In the genomic region with DNA sequence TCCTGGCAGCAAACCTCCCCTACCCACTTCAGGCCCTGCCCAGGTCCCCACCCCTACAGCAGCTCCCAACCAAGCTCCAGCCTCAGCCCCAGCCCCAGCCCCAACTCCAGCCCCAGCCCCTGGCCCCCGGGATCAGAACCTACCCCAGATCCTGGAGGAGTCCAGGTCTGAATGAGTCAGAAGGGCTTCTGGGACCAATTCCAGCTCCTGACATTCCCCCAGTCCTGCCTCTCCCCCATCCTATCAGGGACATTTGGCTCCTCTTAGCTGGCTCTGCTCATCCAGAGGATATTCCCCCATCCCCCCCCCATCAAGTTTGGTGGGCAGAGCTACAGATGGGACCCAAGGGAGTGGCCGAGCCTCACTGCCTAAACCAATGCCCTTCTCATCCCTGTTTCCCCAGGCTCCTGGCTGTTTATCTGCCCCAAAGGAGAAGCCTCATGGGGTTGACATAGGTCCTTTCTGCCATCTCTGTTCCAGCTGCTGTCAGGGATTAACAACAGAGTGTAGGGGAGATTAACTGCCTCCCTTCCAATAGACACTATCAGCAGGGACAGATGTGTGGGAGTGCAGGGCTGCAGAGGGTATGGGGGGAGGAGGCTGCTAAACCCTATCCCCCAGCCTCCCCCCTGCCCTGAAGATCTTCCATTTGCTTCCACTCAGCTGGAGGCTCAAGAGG, we compare ENCODE assay signal across 13 cellular contexts. TPM values are rescaled to one million over a fixed set of nuclear protein-coding genes. Genes with fewer than 3 reads are reported as not detected.
DNase-seq lines count a peak whose midpoint lies in the region; ATAC-seq and TF ChIP-seq lines count a peak whose summit lies in the region.
"Had no signal": no experiment of that assay in that cellular context is flagged by ENCODE, and none has a peak within 500 bp of the region (broad histone marks: within the 10 kb centered on the region; RNA-seq: fewer than 3 reads in every experiment).

No MANE protein-coding gene starts in this region.

- H3K36me3 Mint-ChIP-seq in HFFc6 (ENCODE audit: low read depth): peaks cover 12% of the 10 kb centered on the region; the same call in 1 of the 2 replicates
- peaks cover 47 to 64% of the 10 kb centered on the region in 2 donors for H3K36me3 Mint-ChIP-seq in CD14-positive monocyte

- H3K9me3 Mint-ChIP-seq in HFFc6 (no peaks in the 10 kb centered on the region), CD14-positive monocyte (no peaks in the 10 kb centered on the region)
- H3K9me3 Mint-ChIP-seq: IgD-negative memory B cell, neural crest cell had no signal

- intact Hi-C loops in CD14-positive monocyte (cut with micrococcal nuclease): no loop called here

- in situ Hi-C loops in ACHN (cut with HindIII; ENCODE audit: low pct_ligation_motif_present, low pct_unique_long_range_greater_than_20kb, low sequenced_read_pairs) (no loop called here), astrocyte of the spinal cord (cut with HindIII; ENCODE audit: low sequenced_read_pairs) (no loop called here)

- DNase-seq in ACHN: peak; percentile 44
- peak; percentile 70 for DNase-seq in HFFc6
- peak; percentile 63 for DNase-seq in astrocyte of the spinal cord (ENCODE audit: low read depth, low spot score)
- DNase-seq in iris pigment epithelial cell (ENCODE audit: low read depth): peak; percentile 58
- DNase-seq in CD14-positive monocyte (ENCODE audit: low spot score): no peak
- DNase-seq: activated CD4-positive, alpha-beta T cell treated with anti-CD3 and anti-CD28 coated beads, Interleukin-2, amount 50 U/mL, for 4 hours had no signal

- no peak overlapping the region for H3K4me3 ChIP-seq in astrocyte of the spinal cord (ENCODE audit: low read depth, low read length)
- H3K4me3 ChIP-seq: breast epithelium, hepatocyte had no signal

- H3K4me1 Mint-ChIP-seq in HFFc6 (ENCODE audit: low read depth): peaks cover 20% of the 10 kb centered on the region
- H3K4me1 Mint-ChIP-seq in CD14-positive monocyte: no peaks in the 10 kb centered on the region
- H3K4me1 Mint-ChIP-seq: neural crest cell had no signal

- H3K4me3 Mint-ChIP-seq in HFFc6: no peak overlapping the region
- H3K4me3 Mint-ChIP-seq in CD14-positive monocyte: no peak overlapping the region
- H3K4me3 Mint-ChIP-seq: IgD-negative memory B cell, neural crest cell had no signal

- ATAC-seq in GM18867 (IDR thresholded peaks at IDR 0.05; ENCODE audit: unreplicated experiment): no peak
- ATAC-seq in HG03135 (IDR thresholded peaks at IDR 0.05; ENCODE audit: unreplicated experiment): no peak
- no peak for ATAC-seq in GM18498 (IDR thresholded peaks at IDR 0.05; ENCODE audit: unreplicated experiment)

- H3K27me3 Mint-ChIP-seq in HFFc6 (ENCODE audit: insufficient read depth): peaks cover 4% of the 10 kb centered on the region; the same call in 1 of the 2 replicates
- peaks cover 0 to 2% (median 0%) of the 10 kb centered on the region in 3 donors for H3K27me3 Mint-ChIP-seq in CD14-positive monocyte (ENCODE audit: low read depth in 3 of 3)
- H3K27me3 Mint-ChIP-seq: IgD-negative memory B cell had no signal

- H3K27ac Mint-ChIP-seq in HFFc6: no peak overlapping the region
- H3K27ac Mint-ChIP-seq in CD14-positive monocyte: no peak overlapping the region

- no peak for TF ChIP-seq CTCF in HFFc6 (IDR thresholded peaks at IDR 0.05)
- TF ChIP-seq CTCF in astrocyte of the spinal cord (IDR thresholded peaks at IDR 0.05; ENCODE audit: low read depth, low read length): no peak
- no peak for TF ChIP-seq CTCF in CD14-positive monocyte (IDR thresholded peaks at IDR 0.05)

RNA-seq across cellular contexts. Expression of a gene that starts 16.5 kb away (rescaled TPM):
- total RNA-seq in HFFc6 (2021; fragmentation: NEBNext Ultra II Directional; extraction: Animal tissue kit (Norgen Biotek cat#: 25700)): 10 to 100 TPM; 26.0 to 43.7 (median 37.7) TPM
- under 1 TPM in 1 of 2 donors, not detected in 1; 0.24 TPM for polyA plus RNA-seq in CD14-positive monocyte

RNA-seq across cellular contexts. Expression of a gene that starts 17.2 kb away (rescaled TPM):
- 1 to 10 TPM; 1.7 to 2.9 (median 2.2) TPM for total RNA-seq in HFFc6 (2021; fragmentation: NEBNext Ultra II Directional; extraction: Animal tissue kit (Norgen Biotek cat#: 25700))
- under 1 TPM in 1 of 2 donors, not detected in 1; 0.13 TPM for polyA plus RNA-seq in CD14-positive monocyte

RNA-seq across cellular contexts. Expression of a gene that starts 22.1 kb away (rescaled TPM):
- 10 to 100 TPM; 16.4 to 22.4 (median 19.1) TPM for total RNA-seq in HFFc6 (2021; fragmentation: NEBNext Ultra II Directional; extraction: Animal tissue kit (Norgen Biotek cat#: 25700))
- polyA plus RNA-seq in CD14-positive monocyte: under 1 TPM; 0.38 to 0.41 TPM

RNA-seq across cellular contexts. Expression of a gene that starts 39.8 kb away (rescaled TPM):
- total RNA-seq in HFFc6 (2021; fragmentation: NEBNext Ultra II Directional; extraction: Animal tissue kit (Norgen Biotek cat#: 25700)): 10 to 100 TPM; 15.2 to 17.3 (median 16.9) TPM
- under 1 TPM; 0.31 to 0.47 TPM for polyA plus RNA-seq in CD14-positive monocyte

RNA-seq across cellular contexts. Expression of a gene that starts 46.0 kb away (rescaled TPM):
- 10 to 100 TPM; 18.3 to 21.2 (median 19.2) TPM for total RNA-seq in HFFc6 (2021; fragmentation: NEBNext Ultra II Directional; extraction: Animal tissue kit (Norgen Biotek cat#: 25700))
- polyA plus RNA-seq in CD14-positive monocyte: 10 to 100 TPM; 12.3 to 17.8 TPM
